In the genomic region with DNA sequence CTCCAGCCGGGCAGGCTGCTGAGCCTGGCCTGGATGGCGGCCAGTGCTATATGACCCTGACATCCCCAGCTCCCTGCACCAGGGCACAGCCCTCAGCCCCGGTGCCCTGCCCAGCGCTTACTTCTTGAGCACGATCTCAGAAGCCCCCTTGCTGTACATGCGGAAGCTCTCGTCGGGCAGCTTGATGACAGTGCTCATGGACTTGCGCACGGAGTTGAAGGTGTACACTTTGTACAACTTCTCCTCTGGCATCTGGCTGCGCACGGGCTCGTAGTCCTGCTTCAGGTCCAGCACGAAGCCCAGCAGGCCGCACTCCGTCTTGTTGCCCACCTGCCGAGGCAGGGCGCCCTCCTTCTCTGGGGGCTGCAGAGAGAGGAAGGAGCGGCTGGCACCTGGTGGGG, we compare ENCODE assay signal across 17 cellular contexts. TPM values are rescaled to one million over a fixed set of nuclear protein-coding genes. Genes with fewer than 3 reads are reported as not detected.
DNase-seq lines count a peak whose midpoint lies in the region; ATAC-seq and TF ChIP-seq lines count a peak whose summit lies in the region.
"Had no signal": no experiment of that assay in that cellular context is flagged by ENCODE, and none has a peak within 500 bp of the region (broad histone marks: within the 10 kb centered on the region; RNA-seq: fewer than 3 reads in every experiment).

No MANE protein-coding gene starts in this region.

- H3K9me3 ChIP-seq in right cardiac atrium (ENCODE audit: control insufficient read depth, low read length) (no peaks in the 10 kb centered on the region), mesenchymal stem cell (ENCODE audit: control insufficient read depth, low read length) (peaks cover 10% of the 10 kb centered on the region), spleen (no peaks in the 10 kb centered on the region), sigmoid colon (no peaks in the 10 kb centered on the region)
- H3K9me3 ChIP-seq: HAP-1 had no signal

- no peak overlapping the region for H2AK5ac ChIP-seq in mesenchymal stem cell (ENCODE audit: low read length, severe bottlenecking)

- no peak overlapping the region for H3K4me3 Mint-ChIP-seq in chondrocyte (ENCODE audit: unreplicated experiment)
- H3K4me3 Mint-ChIP-seq: B cell; CD4-positive, alpha-beta memory T cell had no signal

- H3K4me2 ChIP-seq in mesenchymal stem cell (ENCODE audit: low read length, poor library complexity, severe bottlenecking) = no peak overlapping the region

- peak overlapping the region in 1 of 2 experiments; percentile 35 for H3K14ac ChIP-seq in mesenchymal stem cell (ENCODE audit: low read length in 2 of 2)

- no peak overlapping the region for H2BK5ac ChIP-seq in mesenchymal stem cell (ENCODE audit: low read depth, low read length, poor library complexity, severe bottlenecking)

- no peak for TF ChIP-seq EP300 in sigmoid colon (IDR thresholded peaks at IDR 0.05)

- no peak overlapping the region for H2BK120ac ChIP-seq in mesenchymal stem cell (ENCODE audit: low read depth, low read length)

- H2BK12ac ChIP-seq in mesenchymal stem cell (ENCODE audit: low read length in 2 of 2) = peak overlapping the region in 1 of 2 experiments; percentile 70

- no peak overlapping the region for H2AFZ ChIP-seq in mesenchymal stem cell (ENCODE audit: low read depth, low read length)

- peak overlapping the region; percentile 0 for H4K91ac ChIP-seq in mesenchymal stem cell (ENCODE audit: low read length)

- no peak overlapping the region for H2BK15ac ChIP-seq in mesenchymal stem cell (ENCODE audit: low read depth, poor library complexity, severe bottlenecking)

- H3K27ac ChIP-seq in right cardiac atrium (ENCODE audit: low read length) (no peak overlapping the region), mesenchymal stem cell (ENCODE audit: low read length, poor library complexity, severe bottlenecking) (no peak overlapping the region), spleen (no peak overlapping the region), sigmoid colon (no peak overlapping the region)
- H3K27ac ChIP-seq: 22Rv1 had no signal

- no peak overlapping the region for H3K4ac ChIP-seq in mesenchymal stem cell (ENCODE audit: low read depth in 1 of 2, low read length in 2 of 2)

- H3K4me3 ChIP-seq in right cardiac atrium (ENCODE audit: low read length) (no peak overlapping the region), mesenchymal stem cell (ENCODE audit: insufficient read depth in 1 of 2, low read depth in 1 of 2, low read length in 2 of 2) (no peak overlapping the region), spleen (no peak overlapping the region), sigmoid colon (no peak overlapping the region)
- H3K4me3 ChIP-seq: HAP-1 had no signal

- H3K9ac ChIP-seq in mesenchymal stem cell (ENCODE audit: low read length) = no peak overlapping the region

- H3K27me3 Mint-ChIP-seq in chondrocyte (ENCODE audit: low read depth) = peaks cover 12% of the 10 kb centered on the region

- peak; percentile 20 for DNase-seq in Right ventricle myocardium superior
- DNase-seq in right cardiac atrium = no peak
- peak; percentile 73 for DNase-seq in chondrocyte (ENCODE audit: low spot score)
- DNase-seq in mesenchymal stem cell = no peak
- DNase-seq in spleen = peak; percentile 64
- no peak for DNase-seq in sigmoid colon
- no peak for DNase-seq in NCI-H82 (lab: John Stamatoyannopoulos, UW)
- DNase-seq: C1 segment of cervical spinal cord; Calu3; CD4-positive, alpha-beta memory T cell; COR-L47; DND-41; GOT3 had no signal

- no peak for TF ChIP-seq POLR2A in spleen (IDR thresholded peaks at IDR 0.05)
- TF ChIP-seq POLR2A in sigmoid colon (IDR thresholded peaks at IDR 0.05) = no peak

- no peaks in the 10 kb centered on the region for H3K4me1 ChIP-seq in right cardiac atrium (ENCODE audit: control insufficient read depth, insufficient read depth, low read length)
- H3K4me1 ChIP-seq in mesenchymal stem cell (ENCODE audit: control insufficient read depth, insufficient read depth, low read depth, low read length) = peaks cover 14% of the 10 kb centered on the region
- peaks cover 0 to 9% (median 0%) of the 10 kb centered on the region in 6 donors for H3K4me1 ChIP-seq in spleen
- no peaks in the 10 kb centered on the region for H3K4me1 ChIP-seq in sigmoid colon
- H3K4me1 ChIP-seq: HAP-1 had no signal

- no peaks in the 10 kb centered on the region for H3K79me1 ChIP-seq in mesenchymal stem cell (replicated peaks; ENCODE audit: low read length, poor library complexity, severe bottlenecking)

- TF ChIP-seq CTCF in chondrocyte (IDR thresholded peaks at IDR 0.05) = no peak
- no peak for TF ChIP-seq CTCF in spleen (IDR thresholded peaks at IDR 0.05 in 8 of 11, conservative IDR thresholded peaks at IDR 0.05 in 3 of 11)
- no peak for TF ChIP-seq CTCF in sigmoid colon (IDR thresholded peaks at IDR 0.05)

- H3K23ac ChIP-seq in mesenchymal stem cell (ENCODE audit: low read length in 2 of 2) = no peak overlapping the region

- intact Hi-C loops in Right ventricle myocardium superior (cut with DNase I) (no loop called here), right cardiac atrium (cut with DNase I) (no loop called here), spleen (cut with DNase I; ENCODE audit: low total_unique reads) (no loop called here), sigmoid colon (cut with DNase I) (no loop called here)

- no peak overlapping the region for H3K27ac Mint-ChIP-seq in chondrocyte (ENCODE audit: unreplicated experiment)
- H3K27ac Mint-ChIP-seq: B cell; CD4-positive, alpha-beta memory T cell had no signal

- H3K27me3 ChIP-seq in right cardiac atrium (ENCODE audit: control insufficient read depth, insufficient read depth) (no peaks in the 10 kb centered on the region), mesenchymal stem cell (ENCODE audit: control insufficient read depth in 1 of 2, insufficient read depth in 1 of 2, low read length in 2 of 2) (peaks cover 0 to 9% of the 10 kb centered on the region in 2 experiments), spleen (replicated peaks in 1 of 7) (peaks cover 0 to 14% (median 0%) of the 10 kb centered on the region in 7 donors), sigmoid colon (peaks cover 0 to 5% (median 0%) of the 10 kb centered on the region in 3 donors)

- ATAC-seq in Right ventricle myocardium superior (ENCODE audit: poor library complexity) = no peak
- ATAC-seq in right cardiac atrium = no peak
- ATAC-seq in GM19467 (IDR thresholded peaks at IDR 0.05; ENCODE audit: unreplicated experiment) = no peak

- peak overlapping the region in 1 of 2 experiments; percentile 16 for H3K18ac ChIP-seq in mesenchymal stem cell (ENCODE audit: low read depth in 1 of 2, low read length in 2 of 2)

- 92% methylated on average over 19 of the region's 19 CpGs for WGBS in right cardiac atrium
- WGBS in mesenchymal stem cell = 96% methylated on average over 18 of the region's 19 CpGs
- 88 to 93% (median 92%) methylated on average over 8 to 19 of the region's 19 CpGs for WGBS in spleen, 5 donors
- 93% methylated on average over 19 of the region's 19 CpGs for whole genome bisulfite sequencing in sigmoid colon, 2 donors

- H3K36me3 ChIP-seq in mesenchymal stem cell (ENCODE audit: control insufficient read depth in 1 of 2, insufficient read depth in 2 of 2, low read depth in 1 of 2, low read length in 2 of 2) (no peaks in the 10 kb centered on the region), spleen (no peaks in the 10 kb centered on the region), sigmoid colon (no peaks in the 10 kb centered on the region)
- H3K36me3 ChIP-seq: HAP-1 had no signal

- peaks cover 15% of the 10 kb centered on the region for H3K4me1 Mint-ChIP-seq in chondrocyte (ENCODE audit: low read depth)

- peaks cover 2% of the 10 kb centered on the region for H3K36me3 Mint-ChIP-seq in chondrocyte (ENCODE audit: low read depth)

- H4K8ac ChIP-seq in mesenchymal stem cell (ENCODE audit: low read length) = no peak overlapping the region

- peaks cover 12% of the 10 kb centered on the region for H3K9me3 Mint-ChIP-seq in chondrocyte (ENCODE audit: low read depth)
- H3K9me3 Mint-ChIP-seq: CD4-positive, alpha-beta memory T cell had no signal

RNA-seq across cellular contexts. Expression of gene SEC13, which starts 38.8 kb away (rescaled TPM):
- 50.2 TPM for total RNA-seq in Right ventricle myocardium superior
- 10 to 100 TPM; 53.7 to 86.8 (median 70.8) TPM for total RNA-seq in right cardiac atrium
- polyA plus RNA-seq in right cardiac atrium = 74.1 TPM
- total RNA-seq in chondrocyte = 197 to 243 TPM (median 198 TPM) in 3 replicates
- 246 TPM for polyA plus RNA-seq in mesenchymal stem cell (2013, experiment 1 of 2)
- 245 TPM for polyA plus RNA-seq in mesenchymal stem cell (2013, experiment 2 of 2)
- 100 to 1,000 TPM in 1 of 7 donors, 10 to 100 TPM in 6; 61.6 to 115 (median 71.2) TPM for total RNA-seq in spleen
- polyA plus RNA-seq in spleen = 10 to 100 TPM; 52.1 to 78.7 (median 68.0) TPM
- 10 to 100 TPM; 53.5 to 87.2 (median 67.1) TPM for total RNA-seq in sigmoid colon
- polyA plus RNA-seq in sigmoid colon = 100 to 1,000 TPM; 125 to 178 (median 134) TPM

Comparison
In these comparisons a context has a peak if more than half of its experiments do, and no peak if none do; other contexts are left out.
1. DNase-seq: peak in Right ventricle myocardium superior (single experiment), chondrocyte (single experiment) and spleen (single experiment); none in right cardiac atrium (0 of 3), mesenchymal stem cell (single experiment), sigmoid colon (single experiment) and NCI-H82 (single experiment).